Comparison of ENCODE assay signal across 8 cellular contexts in genomic region chr14:67722293-67722692, GRCh38. TPM values are rescaled to one million over a fixed set of nuclear protein-coding genes. Genes with fewer than 3 reads are reported as not detected.
DNase-seq lines count a peak whose midpoint lies in the region; FAIRE-seq and TF ChIP-seq lines count a peak whose summit lies in the region.
"Had no signal": no experiment of that assay in that cellular context is flagged by ENCODE, and none has a peak within 500 bp of the region (broad histone marks: within the 10 kb centered on the region; RNA-seq: fewer than 3 reads in every experiment).

No MANE protein-coding gene starts in this region.

- H3K36me3 ChIP-seq in iPS-15b (ENCODE audit: control insufficient read depth, insufficient read depth, low read length) (no peaks in the 10 kb centered on the region), smooth muscle cell (ENCODE audit: low read depth) (no peaks in the 10 kb centered on the region)

- H3K27me3 ChIP-seq in iPS-15b (ENCODE audit: control insufficient read depth, insufficient read depth, low read length) (peaks cover 2% of the 10 kb centered on the region), smooth muscle cell (ENCODE audit: low read depth) (peaks cover 11% of the 10 kb centered on the region)

- no peak for FAIRE-seq in H54 (lab: Jason Lieb, UNC)

- TF ChIP-seq POLR2A in H54 (IDR thresholded peaks at IDR 0.05; ENCODE audit: low read depth, low read length) = no peak

- H3K9me3 ChIP-seq in iPS-15b (ENCODE audit: control insufficient read depth, insufficient read depth, low read length) = no peaks in the 10 kb centered on the region
- no peaks in the 10 kb centered on the region for H3K9me3 ChIP-seq in smooth muscle cell (replicated peaks; ENCODE audit: low read depth)

- no peaks in the 10 kb centered on the region for H3F3A ChIP-seq in smooth muscle cell (ENCODE audit: low read depth)

- TF ChIP-seq CTCF in smooth muscle cell (IDR thresholded peaks at IDR 0.05; ENCODE audit: borderline replicate concordance, insufficient read depth, poor library complexity, severe bottlenecking) = no peak

- H3K4me3 ChIP-seq in iPS-15b (ENCODE audit: low read depth, low read length) (peak overlapping the region; percentile 12), smooth muscle cell (no peak overlapping the region)

- H3K9ac ChIP-seq in iPS-15b (ENCODE audit: low read depth, low read length) (no peak overlapping the region), smooth muscle cell (ENCODE audit: low read depth) (no peak overlapping the region)

- H4K20me1 ChIP-seq in smooth muscle cell (ENCODE audit: low read depth) = no peaks in the 10 kb centered on the region

- peak; percentile 38 for DNase-seq in LHCN-M2 (ENCODE audit: low read depth)
- DNase-seq in amygdala (lab: John Stamatoyannopoulos, UW) = peak in 38 of 56 donors; percentile 2 to 67 (median 20)
- peak; percentile 33 for DNase-seq in stromal cell of bone marrow (ENCODE audit: low read depth)
- no peak for DNase-seq in smooth muscle cell (lab: John Stamatoyannopoulos, UW; ENCODE audit: unreplicated experiment)
- DNase-seq in H54 (ENCODE audit: insufficient read length, low spot score) = no peak
- DNase-seq in NCI-H187 (lab: John Stamatoyannopoulos, UW) = no peak
- DNase-seq: activated CD8-positive, alpha-beta memory T cell treated with anti-CD3 and anti-CD28 coated beads for 24 hours had no signal

- WGBS in smooth muscle cell (ENCODE audit: low lambda C conversion rate) = 66% methylated on average over 3 of the region's 3 CpGs

- no peak overlapping the region for H2AFZ ChIP-seq in smooth muscle cell (ENCODE audit: low read depth)

- no peaks in the 10 kb centered on the region for H3K79me2 ChIP-seq in smooth muscle cell (ENCODE audit: low read depth)

- H3K4me1 ChIP-seq in iPS-15b (ENCODE audit: control insufficient read depth, insufficient read depth, low read length) (no peaks in the 10 kb centered on the region), smooth muscle cell (ENCODE audit: low read depth) (no peaks in the 10 kb centered on the region)

- no peak overlapping the region for H3K27ac ChIP-seq in smooth muscle cell (ENCODE audit: low read depth)

- H3K4me2 ChIP-seq in smooth muscle cell = no peak overlapping the region

RNA-seq across cellular contexts. Expression of gene RDH12, which starts 20.6 kb away (rescaled TPM):
- total RNA-seq in LHCN-M2 (2014; rRNA removed) (not detected in 2 replicates), smooth muscle cell (0.09 and 1.9 TPM in 2 replicates)
- not detected for polyA plus RNA-seq in LHCN-M2 (2012)
- 0.30 TPM in 1 of 2 replicates, not detected in the other for polyA plus RNA-seq in smooth muscle cell

RNA-seq across cellular contexts. Expression of gene RDH11, which starts 26.7 kb away (rescaled TPM):
- total RNA-seq in LHCN-M2 (2014; rRNA removed) = 69.7 and 78.0 TPM in 2 replicates
- 32.8 TPM for polyA plus RNA-seq in LHCN-M2 (2012)
- total RNA-seq in smooth muscle cell = 104 and 121 TPM in 2 replicates
- polyA plus RNA-seq in smooth muscle cell = 106 and 116 TPM in 2 replicates

RNA-seq across cellular contexts. Expression of gene VTI1B, which starts 47.9 kb away (rescaled TPM):
- total RNA-seq in LHCN-M2 (2014; rRNA removed) (48.7 and 52.8 TPM in 2 replicates), smooth muscle cell (32.9 and 33.0 TPM in 2 replicates)
- polyA plus RNA-seq in LHCN-M2 (2012) = 121 TPM
- polyA plus RNA-seq in smooth muscle cell = 106 and 113 TPM in 2 replicates

Comparison
In these comparisons a context has a peak if more than half of its experiments do, and no peak if none do; other contexts are left out.
1. DNase-seq: peak in LHCN-M2 (single experiment), amygdala (38 of 56) and stromal cell of bone marrow (single experiment); none in smooth muscle cell (single experiment), H54 (single experiment) and NCI-H187 (0 of 2).